Comparison of ENCODE assay signal across 10 cellular contexts in the genomic region with DNA sequence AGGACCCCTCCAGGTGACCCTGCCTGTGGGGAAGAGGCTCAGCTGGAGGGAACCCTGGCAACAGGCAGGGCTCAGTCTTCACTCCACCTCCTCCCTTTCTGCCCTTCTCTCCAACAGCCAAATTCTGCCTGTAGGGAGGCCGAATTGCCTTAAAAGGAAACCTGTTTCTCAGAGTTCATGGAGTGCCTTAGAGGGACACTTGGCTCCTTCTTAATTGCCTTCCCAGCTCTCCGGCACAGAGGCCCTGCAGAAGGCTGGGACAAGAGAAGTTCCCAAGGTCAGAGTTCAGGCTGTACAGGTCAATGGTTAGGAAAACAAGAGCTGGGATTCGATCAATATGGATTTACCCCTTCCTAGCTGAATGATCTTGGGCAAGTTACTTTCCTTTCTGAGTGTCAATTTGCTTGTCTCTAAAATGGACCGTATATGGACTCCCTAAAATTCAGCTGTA. TPM values are rescaled to one million over a fixed set of nuclear protein-coding genes. Genes with fewer than 3 reads are reported as not detected.
A peak's percentile ranks its signal among the peaks of the same experiment; 100 is the strongest.
DNase-seq lines count a peak whose midpoint lies in the region; ATAC-seq and TF ChIP-seq lines count a peak whose summit lies in the region.
"Had no signal": no experiment of that assay in that cellular context is flagged by ENCODE, and none has a peak within 500 bp of the region (broad histone marks: within the 10 kb centered on the region; RNA-seq: fewer than 3 reads in every experiment).

No MANE protein-coding gene starts in this region.

- no peak for TF ChIP-seq POLR2A in esophagus squamous epithelium (IDR thresholded peaks at IDR 0.05)
- TF ChIP-seq POLR2A in lower leg skin (IDR thresholded peaks at IDR 0.05) = no peak

- H3K9ac ChIP-seq in mucosa of rectum (ENCODE audit: low read depth in 1 of 2, low read length in 2 of 2) = peak overlapping the region in 1 of 2 donors; percentile 4

- no peak for ATAC-seq in RWPE2 (ENCODE audit: low read depth)
- ATAC-seq in GM21576 (IDR thresholded peaks at IDR 0.05; ENCODE audit: unreplicated experiment) = no peak
- no peak for ATAC-seq in GM19035 (IDR thresholded peaks at IDR 0.05; ENCODE audit: unreplicated experiment)

- intact Hi-C loops in esophagus squamous epithelium (cut with DNase I) (no loop called here), tibial artery (cut with DNase I; ENCODE audit: low total_unique reads) (no loop called here), lower leg skin (cut with DNase I; ENCODE audit: low total_unique reads) (no loop called here)

- 28 to 29% methylated on average over 3 of the region's 4 CpGs for WGBS in esophagus squamous epithelium, 2 donors
- 33 to 43% methylated on average over 4 of the region's 4 CpGs for WGBS in lower leg skin, 2 donors

- peak overlapping the region; percentile 89 for H3K27ac ChIP-seq in RWPE2 (ENCODE audit: poor library complexity, severe bottlenecking)
- H3K27ac ChIP-seq in esophagus squamous epithelium = peak overlapping the region; percentile 71 to 97 (median 92)
- H3K27ac ChIP-seq in mucosa of rectum (ENCODE audit: low read depth in 2 of 2, low read length in 2 of 2) = peak overlapping the region; percentile 44 to 80
- H3K27ac ChIP-seq in tibial artery = peak overlapping the region; percentile 93 to 97

- TF ChIP-seq CTCF in RWPE2 (IDR thresholded peaks at IDR 0.05; ENCODE audit: poor library complexity, severe bottlenecking) (no peak), esophagus squamous epithelium (IDR thresholded peaks at IDR 0.05) (no peak), tibial artery (IDR thresholded peaks at IDR 0.05) (no peak), lower leg skin (IDR thresholded peaks at IDR 0.05) (no peak)

- H3K4me3 ChIP-seq in RWPE2 (ENCODE audit: severe bottlenecking) (no peak overlapping the region), esophagus squamous epithelium (peak overlapping the region in 2 of 4 donors; percentile 18 to 21), mucosa of rectum (ENCODE audit: low read length in 2 of 2) (no peak overlapping the region), tibial artery (peak overlapping the region; percentile 82 to 93), lower leg skin (ENCODE audit: low read depth, poor library complexity, severe bottlenecking) (no peak overlapping the region)

- H3K36me3 ChIP-seq in RWPE2 (ENCODE audit: low read depth) (peaks cover 61% of the 10 kb centered on the region), esophagus squamous epithelium (peaks cover 0 to 26% (median 0%) of the 10 kb centered on the region in 3 donors), mucosa of rectum (ENCODE audit: control insufficient read depth in 2 of 2, insufficient read depth in 2 of 2, low read length in 2 of 2) (peaks cover 9 to 10% of the 10 kb centered on the region in 2 donors), tibial artery (peaks cover 10 to 24% (median 23%) of the 10 kb centered on the region in 3 donors)

- H3K4me1 ChIP-seq in RWPE2 (ENCODE audit: insufficient read depth, poor library complexity, severe bottlenecking) = peaks cover 49% of the 10 kb centered on the region
- H3K4me1 ChIP-seq in esophagus squamous epithelium = peaks cover 34 to 100% (median 80%) of the 10 kb centered on the region in 3 donors
- peaks cover 29 to 46% of the 10 kb centered on the region in 2 donors for H3K4me1 ChIP-seq in mucosa of rectum (ENCODE audit: control insufficient read depth in 2 of 2, insufficient read depth in 2 of 2, low read length in 2 of 2)
- H3K4me1 ChIP-seq in tibial artery = peaks cover 0 to 88% (median 78%) of the 10 kb centered on the region in 4 donors

- no peaks in the 10 kb centered on the region for H3K9me3 ChIP-seq in RWPE2 (ENCODE audit: severe bottlenecking)
- H3K9me3 ChIP-seq in esophagus squamous epithelium = no peaks in the 10 kb centered on the region
- H3K9me3 ChIP-seq in mucosa of rectum (ENCODE audit: control insufficient read depth in 2 of 2, low read length in 2 of 2) = no peaks in the 10 kb centered on the region
- H3K9me3 ChIP-seq in tibial artery = no peaks in the 10 kb centered on the region

- DNase-seq in RWPE2 (ENCODE audit: low spot score) (no peak), esophagus squamous epithelium (lab: John Stamatoyannopoulos, UW) (no peak), tibial artery (peak; percentile 61 to 82), lower leg skin (ENCODE audit: low spot score in 2 of 2) (no peak)
- DNase-seq in effector CD4-positive, alpha-beta T cell = no peak
- DNase-seq: activated naive CD4-positive, alpha-beta T cell treated with anti-CD3 and anti-CD28 coated beads, Interleukin-2, amount 10 ng/mL, durations not matched to agents 7 days and 5 days; Kasumi-1 had no signal

- H3K27me3 ChIP-seq in RWPE2 (ENCODE audit: insufficient read depth, poor library complexity, severe bottlenecking) (no peaks in the 10 kb centered on the region), esophagus squamous epithelium (no peaks in the 10 kb centered on the region), mucosa of rectum (ENCODE audit: control insufficient read depth in 2 of 2, insufficient read depth in 2 of 2, low read length in 2 of 2) (no peaks in the 10 kb centered on the region), tibial artery (no peaks in the 10 kb centered on the region)

RNA-seq across cellular contexts. Expression of a gene that starts 6.2 kb away (rescaled TPM):
- total RNA-seq in esophagus squamous epithelium (1,000 to 10,000 TPM in 1 of 4 donors, 100 to 1,000 TPM in 3; 243 to 1,044 (median 363) TPM), lower leg skin (100 to 1,000 TPM; 310 to 627 (median 401) TPM)

RNA-seq across cellular contexts. Expression of a gene that starts 31.7 kb away (rescaled TPM):
- total RNA-seq in esophagus squamous epithelium (10 to 100 TPM; 60.9 to 87.9 (median 75.1) TPM), lower leg skin (100 to 1,000 TPM in 1 of 4 donors, 10 to 100 TPM in 3; 63.0 to 110 (median 72.1) TPM)

RNA-seq across cellular contexts. Expression of a gene that starts 38.2 kb away (rescaled TPM):
- total RNA-seq in esophagus squamous epithelium (10 to 100 TPM; 18.1 to 25.5 (median 21.0) TPM), lower leg skin (10 to 100 TPM; 12.1 to 34.2 (median 19.2) TPM)

Comparison
In these comparisons a context has a peak if more than half of its experiments do, and no peak if none do; other contexts are left out.
1. DNase-seq: peak in tibial artery (2 of 2); none in RWPE2 (single experiment), esophagus squamous epithelium (single experiment), lower leg skin (0 of 2) and effector CD4-positive, alpha-beta T cell (single experiment).
2. H3K4me3 ChIP-seq: peak in tibial artery (2 of 2); none in RWPE2 (single experiment), mucosa of rectum (0 of 2) and lower leg skin (single experiment).
3. Peak in every context shown above with its lines, with median percentiles within 50 percentile points of each other: H3K27ac ChIP-seq.